21 cellular contexts compared by ENCODE assay signal in genomic region chr20:40431611-40432010, GRCh38.
DNase-seq lines count a peak whose midpoint lies in the region; ATAC-seq and TF ChIP-seq lines count a peak whose summit lies in the region.
"Had no signal": no experiment of that assay in that cellular context is flagged by ENCODE, and none has a peak within 500 bp of the region (broad histone marks: within the 10 kb centered on the region; RNA-seq: fewer than 3 reads in every experiment).

No MANE protein-coding gene starts in this region.

- DNase-seq in ELF-1 (ENCODE audit: low read depth, low spot score) (peak; percentile 18), epithelial cell of prostate (ENCODE audit: low read depth, low spot score) (no peak), osteocyte (ENCODE audit: extremely low spot score, unreplicated experiment) (peak; percentile 27), activated gamma-delta T cell treated with Interleukin-2 at 50 U/mL for 16 hours (no peak), erythroblast (lab: John Stamatoyannopoulos, UW) (no peak)
- DNase-seq: activated CD4-positive, alpha-beta T cell treated with anti-CD3 and anti-CD28 coated beads for 4 hours; activated gamma-delta T cell; CD4-positive, alpha-beta T cell; H9; left colon; mesenchymal stem cell; NCI-H1694 treated with DMSO at 0.1 percent for 48 hours; NCI-H524; Right ventricle myocardium superior; stimulated activated CD4-positive, alpha-beta T cell treated with anti-CD3 and anti-CD28 coated beads, Interleukin-4, amount 100 ng/mL, for 4 hours; T-helper 2 cell; upper lobe of right lung had no signal

- no peak overlapping the region for H3K27ac Mint-ChIP-seq in osteocyte (ENCODE audit: unreplicated experiment)
- H3K27ac Mint-ChIP-seq: CD4-positive, alpha-beta T cell; stimulated activated memory B cell treated with anti-CD40 and anti-IgM and Interleukin-4, amounts not matched to agents 10 μg/mL and 1 μg/mL and 100 μg/mL, for 72 hours had no signal

- no peaks in the 10 kb centered on the region for H3K27me3 ChIP-seq in HUES48 (ENCODE audit: control insufficient read depth, insufficient read depth, low read length)
- H3K27me3 ChIP-seq: upper lobe of right lung had no signal

- ATAC-seq in HG03520 (IDR thresholded peaks at IDR 0.05; ENCODE audit: unreplicated experiment) = no peak
- ATAC-seq: left colon; sciatic nerve; stimulated activated memory B cell treated with anti-CD40 and anti-IgM and Interleukin-4, amounts not matched to agents 10 μg/mL and 1 μg/mL and 100 μg/mL, for 72 hours; upper lobe of right lung had no signal

- no peak overlapping the region for H3K4me3 Mint-ChIP-seq in osteocyte (ENCODE audit: unreplicated experiment)
- H3K4me3 Mint-ChIP-seq: CD4-positive, alpha-beta T cell; H9; stimulated activated memory B cell treated with anti-CD40 and anti-IgM and Interleukin-4, amounts not matched to agents 10 μg/mL and 1 μg/mL and 100 μg/mL, for 72 hours had no signal

- H3K27me3 Mint-ChIP-seq in osteocyte (ENCODE audit: unreplicated experiment) = peaks cover 16% of the 10 kb centered on the region

- peak overlapping the region; percentile 23 for H3K27ac ChIP-seq in HUES48 (ENCODE audit: low read depth, low read length)
- H3K27ac ChIP-seq in epithelial cell of prostate = peak overlapping the region; percentile 53
- H3K27ac ChIP-seq: upper lobe of right lung had no signal

- H3K4me1 ChIP-seq in HUES48 (ENCODE audit: control insufficient read depth, insufficient read depth, low read length) = no peaks in the 10 kb centered on the region
- H3K4me1 ChIP-seq: upper lobe of right lung had no signal

- H3K4me3 ChIP-seq in HUES48 (ENCODE audit: low read depth, low read length) = no peak overlapping the region
- H3K4me3 ChIP-seq: upper lobe of right lung had no signal

- no peaks in the 10 kb centered on the region for H3K36me3 Mint-ChIP-seq in osteocyte (ENCODE audit: unreplicated experiment)
- H3K36me3 Mint-ChIP-seq: stimulated activated memory B cell treated with anti-CD40 and anti-IgM and Interleukin-4, amounts not matched to agents 10 μg/mL and 1 μg/mL and 100 μg/mL, for 72 hours had no signal

- no peak for TF ChIP-seq POLR2A in erythroblast (IDR thresholded peaks at IDR 0.05; ENCODE audit: low read length)

- no peak for TF ChIP-seq CTCF in osteocyte (IDR thresholded peaks at IDR 0.05)

- no peaks in the 10 kb centered on the region for H3K36me3 ChIP-seq in HUES48 (ENCODE audit: control insufficient read depth, insufficient read depth, low read length)
- H3K36me3 ChIP-seq: upper lobe of right lung had no signal

- H3K9ac ChIP-seq in HUES48 (ENCODE audit: low read depth, low read length) = no peak overlapping the region

- no peaks in the 10 kb centered on the region for H3K9me3 Mint-ChIP-seq in osteocyte (ENCODE audit: unreplicated experiment)
- H3K9me3 Mint-ChIP-seq: stimulated activated memory B cell treated with anti-CD40 and anti-IgM and Interleukin-4, amounts not matched to agents 10 μg/mL and 1 μg/mL and 100 μg/mL, for 72 hours had no signal

- no peaks in the 10 kb centered on the region for H3K4me1 Mint-ChIP-seq in osteocyte (ENCODE audit: unreplicated experiment)
- H3K4me1 Mint-ChIP-seq: stimulated activated memory B cell treated with anti-CD40 and anti-IgM and Interleukin-4, amounts not matched to agents 10 μg/mL and 1 μg/mL and 100 μg/mL, for 72 hours had no signal

- no peaks in the 10 kb centered on the region for H3K9me3 ChIP-seq in HUES48 (ENCODE audit: control insufficient read depth, insufficient read depth, low read length)
- H3K9me3 ChIP-seq: upper lobe of right lung had no signal

Comparison
In these comparisons a context has a peak if more than half of its experiments do, and no peak if none do; other contexts are left out.
1. DNase-seq: peak in ELF-1 (single experiment) and osteocyte (single experiment); none in epithelial cell of prostate (single experiment), activated gamma-delta T cell treated with Interleukin-2 at 50 U/mL for 16 hours (single experiment) and erythroblast (0 of 2).